Comparison of ENCODE assay signal across 1 cellular context in genomic region chr17:7225711-7226331, GRCh38.
TF ChIP-seq lines count a peak whose summit lies in the region.

No MANE protein-coding gene starts in this region.

TF ChIP-seq in HepG2, 621 proteins besides CTCF, POLR2A, EP300 and RAD21:
- TF ChIP-seq ZNF563 (CRISPR knock-in tag; IDR thresholded peaks at IDR 0.05) (no peak), AGO1 (IDR thresholded peaks at IDR 0.05; ENCODE audit: low read depth, low read length, poor library complexity, severe bottlenecking) (peak; percentile 82), POLR2G (IDR thresholded peaks at IDR 0.05; ENCODE audit: low read depth, low read length) (peak; percentile 37; the same call in 1 of the 2 replicates), ZNF816 (CRISPR knock-in tag; IDR thresholded peaks at IDR 0.05; ENCODE audit: borderline replicate concordance) (no peak), AGO2 (optimal IDR thresholded peaks at IDR 0.05; ENCODE audit: low read depth, low read length) (peak; percentile 92), RBFOX2 (IDR thresholded peaks at IDR 0.05; ENCODE audit: low read depth, low read length) (peak; percentile 69)
